1 cellular context compared by ENCODE assay signal in genomic region chr12:24741216-24741615, GRCh38.
TF ChIP-seq lines count a peak whose summit lies in the region.

No MANE protein-coding gene starts in this region.

TF ChIP-seq in GM23338, 12 proteins besides CTCF, POLR2A, EP300 and RAD21 (continued from another document):
- TF ChIP-seq ZNF462 (CRISPR knock-in tag; IDR thresholded peaks at IDR 0.05) (no peak), STAT1 (IDR thresholded peaks at IDR 0.05; ENCODE audit: unreplicated experiment) (no peak)
